Comparison of ENCODE assay signal across 1 cellular context in the genomic region with DNA sequence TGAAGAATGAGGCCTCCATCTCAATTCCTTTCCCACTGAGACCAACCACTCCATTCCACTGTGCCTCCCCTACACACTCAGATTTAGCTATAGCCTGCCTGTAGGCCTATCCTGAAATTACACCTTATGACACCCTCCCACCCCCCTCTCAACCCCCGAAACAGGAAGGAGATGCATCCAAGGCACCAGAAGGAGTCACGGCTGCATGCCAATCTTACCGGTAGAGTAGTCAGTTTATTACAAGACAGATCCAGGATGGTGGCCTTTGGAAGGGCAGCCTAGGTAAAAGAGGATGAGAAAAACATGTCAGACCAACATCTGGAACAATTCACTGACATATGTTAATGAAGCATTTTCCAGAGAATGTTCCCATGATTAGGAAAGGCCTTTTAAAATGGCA.
TF ChIP-seq lines count a peak whose summit lies in the region.

No MANE protein-coding gene starts in this region.

TF ChIP-seq in GM12878, 131 proteins besides CTCF, POLR2A, EP300 and RAD21:
- TF ChIP-seq KDM1A (IDR thresholded peaks at IDR 0.05; ENCODE audit: borderline replicate concordance) (no peak), ZNF622 (IDR thresholded peaks at IDR 0.05) (no peak), NR2C2 (IDR thresholded peaks at IDR 0.05; ENCODE audit: borderline replicate concordance, control insufficient read depth, insufficient read length, low read depth) (no peak), NR2F1 (conservative IDR thresholded peaks at IDR 0.05) (no peak), YY1 (IDR thresholded peaks at IDR 0.05; ENCODE audit: low read depth, low read length) (no peak), MEF2B (IDR thresholded peaks at IDR 0.05; ENCODE audit: partially characterized antibody, poor library complexity, severe bottlenecking) (no peak)
- TF ChIP-seq, protein P1, sequence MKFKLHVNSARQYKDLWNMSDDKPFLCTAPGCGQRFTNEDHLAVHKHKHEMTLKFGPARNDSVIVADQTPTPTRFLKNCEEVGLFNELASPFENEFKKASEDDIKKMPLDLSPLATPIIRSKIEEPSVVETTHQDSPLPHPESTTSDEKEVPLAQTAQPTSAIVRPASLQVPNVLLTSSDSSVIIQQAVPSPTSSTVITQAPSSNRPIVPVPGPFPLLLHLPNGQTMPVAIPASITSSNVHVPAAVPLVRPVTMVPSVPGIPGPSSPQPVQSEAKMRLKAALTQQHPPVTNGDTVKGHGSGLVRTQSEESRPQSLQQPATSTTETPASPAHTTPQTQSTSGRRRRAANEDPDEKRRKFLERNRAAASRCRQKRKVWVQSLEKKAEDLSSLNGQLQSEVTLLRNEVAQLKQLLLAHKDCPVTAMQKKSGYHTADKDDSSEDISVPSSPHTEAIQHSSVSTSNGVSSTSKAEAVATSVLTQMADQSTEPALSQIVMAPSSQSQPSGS (IDR thresholded peaks at IDR 0.05; ENCODE audit: low read length) = no peak
